In the genomic region with DNA sequence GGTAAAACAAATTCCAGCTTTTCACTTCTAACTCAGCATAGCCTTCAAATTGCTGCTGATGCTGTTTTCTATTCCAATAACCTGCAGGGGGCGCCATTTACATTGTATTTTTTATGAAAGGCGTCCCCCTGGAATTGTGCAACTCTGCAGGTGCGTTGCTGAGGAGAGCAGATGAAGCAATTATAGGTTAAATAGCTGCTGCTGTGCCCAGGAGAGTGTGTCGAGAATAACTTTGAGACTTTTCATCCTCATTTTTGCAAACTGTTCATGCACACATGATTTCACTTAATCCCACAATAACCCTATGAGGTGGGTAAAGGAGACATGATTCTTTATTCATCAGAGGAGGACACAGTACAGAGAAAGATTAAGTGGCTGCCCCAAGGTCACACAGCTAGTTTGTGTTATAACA, we compare ENCODE assay signal across 8 cellular contexts.
A peak's percentile ranks its signal among the peaks of the same experiment; 100 is the strongest.
DNase-seq lines count a peak whose midpoint lies in the region; ATAC-seq lines count a peak whose summit lies in the region.

No MANE protein-coding gene starts in this region.

- no peaks in the 10 kb centered on the region for H3K9me3 ChIP-seq in CD4-positive, alpha-beta memory T cell (ENCODE audit: control insufficient read depth in 1 of 2, low read length in 2 of 2)

- intact Hi-C loops in CD4-positive, alpha-beta memory T cell (cut with micrococcal nuclease): loop anchor here (1.0 kb wide), 3 partner anchors 677 to 830 kb away; no protein-coding TSS in a partner anchor

- no peak overlapping the region for H3K27ac Mint-ChIP-seq in CD4-positive, alpha-beta memory T cell
- no peak overlapping the region for H3K27ac Mint-ChIP-seq in natural killer cell treated with Interleukin-12 subunit alpha and Interleukin-12 subunit beta and Interleukin-15 and Interleukin-18, amount 100 ng/mL, for 72 hours

- H3K4me3 Mint-ChIP-seq in CD4-positive, alpha-beta memory T cell: no peak overlapping the region
- H3K4me3 Mint-ChIP-seq in natural killer cell treated with Interleukin-12 subunit alpha and Interleukin-12 subunit beta and Interleukin-15 and Interleukin-18, amount 100 ng/mL, for 72 hours: no peak overlapping the region

- peak; percentile 44 to 55 (median 48) for DNase-seq in CD4-positive, alpha-beta memory T cell
- DNase-seq in HS-5 (ENCODE audit: low read depth) (peak; percentile 36), NCI-H82 treated with DMSO at 0.1 percent for 48 hours (lab: John Stamatoyannopoulos, UW; ENCODE audit: unreplicated experiment) (peak; percentile 36), epithelial cell of prostate (ENCODE audit: low read depth, low spot score) (no peak)
- peak in 2 of 3 experiments; percentile 44 to 58 for DNase-seq in activated CD8-positive, alpha-beta memory T cell treated with anti-CD3 and anti-CD28 coated beads for 48 hours (ENCODE audit: low read depth in 2 of 3, low spot score in 2 of 3)
- DNase-seq in natural killer cell treated with Interleukin-12 subunit alpha and Interleukin-12 subunit beta and Interleukin-15 and Interleukin-18, amount 100 ng/mL, for 72 hours (ENCODE audit: low spot score): peak; percentile 78
- peak; percentile 69 for DNase-seq in stimulated activated naive CD8-positive, alpha-beta T cell treated with anti-CD3 and anti-CD28 coated beads, Interleukin-15, Interleukin-2, amounts not matched to agents 100 U/mL and 50 U/mL, for 24 hours

- CTCF ChIA-PET in CD4-positive, alpha-beta memory T cell (lab: Charles Lee; ENCODE audit: partially characterized antibody): interaction anchor here (0.7 to 9.3 kb wide), 29 partner anchors 9 to 827 kb away, joined by 3 to 126 read pairs (median 3); no protein-coding TSS in a partner anchor

- H3K4me1 ChIP-seq in CD4-positive, alpha-beta memory T cell (ENCODE audit: insufficient read depth, low read length): no peaks in the 10 kb centered on the region

- no peak overlapping the region for H3K27ac ChIP-seq in CD4-positive, alpha-beta memory T cell (ENCODE audit: low read depth, low read length)
- peak overlapping the region; percentile 32 for H3K27ac ChIP-seq in epithelial cell of prostate

- H3K36me3 Mint-ChIP-seq in CD4-positive, alpha-beta memory T cell: no peaks in the 10 kb centered on the region
- H3K36me3 Mint-ChIP-seq in natural killer cell treated with Interleukin-12 subunit alpha and Interleukin-12 subunit beta and Interleukin-15 and Interleukin-18, amount 100 ng/mL, for 72 hours: no peaks in the 10 kb centered on the region

- H3K4me1 Mint-ChIP-seq in CD4-positive, alpha-beta memory T cell: no peaks in the 10 kb centered on the region
- peaks cover 1 to 3% of the 10 kb centered on the region in 2 donors for H3K4me1 Mint-ChIP-seq in natural killer cell treated with Interleukin-12 subunit alpha and Interleukin-12 subunit beta and Interleukin-15 and Interleukin-18, amount 100 ng/mL, for 72 hours (ENCODE audit: low read depth in 2 of 2)

- ATAC-seq in GM19438 (IDR thresholded peaks at IDR 0.05; ENCODE audit: low read depth, unreplicated experiment): peak; percentile 74
- peak in 1 of 2 donors; percentile 52 for ATAC-seq in natural killer cell treated with Interleukin-12 subunit alpha and Interleukin-12 subunit beta and Interleukin-15 and Interleukin-18, amount 100 ng/mL, for 72 hours
- ATAC-seq in stimulated activated naive CD8-positive, alpha-beta T cell treated with anti-CD3 and anti-CD28 coated beads, Interleukin-15, Interleukin-2, amounts not matched to agents 100 U/mL and 50 U/mL, for 24 hours: no peak

- H3K36me3 ChIP-seq in CD4-positive, alpha-beta memory T cell (ENCODE audit: insufficient read depth, low read length): no peaks in the 10 kb centered on the region

- POLR2A ChIA-PET in CD4-positive, alpha-beta memory T cell (lab: Charles Lee; ENCODE audit: partially characterized antibody): no interaction called here

- no peak overlapping the region for H3K4me3 ChIP-seq in CD4-positive, alpha-beta memory T cell (ENCODE audit: low read length in 2 of 2)

- no peaks in the 10 kb centered on the region for H3K9me3 Mint-ChIP-seq in CD4-positive, alpha-beta memory T cell
- H3K9me3 Mint-ChIP-seq in natural killer cell treated with Interleukin-12 subunit alpha and Interleukin-12 subunit beta and Interleukin-15 and Interleukin-18, amount 100 ng/mL, for 72 hours: no peaks in the 10 kb centered on the region

- no peaks in the 10 kb centered on the region for H3K27me3 ChIP-seq in CD4-positive, alpha-beta memory T cell (ENCODE audit: insufficient read depth, low read length)

- peaks cover 0 to 10% of the 10 kb centered on the region in 2 donors for H3K27me3 Mint-ChIP-seq in CD4-positive, alpha-beta memory T cell
- H3K27me3 Mint-ChIP-seq in natural killer cell treated with Interleukin-12 subunit alpha and Interleukin-12 subunit beta and Interleukin-15 and Interleukin-18, amount 100 ng/mL, for 72 hours: no peaks in the 10 kb centered on the region
